In genomic region chr6:143400258-143401059, GRCh38 we compare ENCODE assay signal across 1 cellular context.
TF ChIP-seq lines count a peak whose summit lies in the region.

No MANE protein-coding gene starts in this region.

TF ChIP-seq in GM23338, 12 proteins besides CTCF, POLR2A, EP300 and RAD21 (continued from another document):
- no peak for TF ChIP-seq ZNF462 (CRISPR knock-in tag; IDR thresholded peaks at IDR 0.05)
- TF ChIP-seq POLR2AphosphoS5 (IDR thresholded peaks at IDR 0.05; ENCODE audit: low read depth), result no peak
- no peak for TF ChIP-seq JUNB (IDR thresholded peaks at IDR 0.05; ENCODE audit: unreplicated experiment)
- TF ChIP-seq STAT1 (IDR thresholded peaks at IDR 0.05; ENCODE audit: unreplicated experiment), result no peak
- TF ChIP-seq, protein P1, sequence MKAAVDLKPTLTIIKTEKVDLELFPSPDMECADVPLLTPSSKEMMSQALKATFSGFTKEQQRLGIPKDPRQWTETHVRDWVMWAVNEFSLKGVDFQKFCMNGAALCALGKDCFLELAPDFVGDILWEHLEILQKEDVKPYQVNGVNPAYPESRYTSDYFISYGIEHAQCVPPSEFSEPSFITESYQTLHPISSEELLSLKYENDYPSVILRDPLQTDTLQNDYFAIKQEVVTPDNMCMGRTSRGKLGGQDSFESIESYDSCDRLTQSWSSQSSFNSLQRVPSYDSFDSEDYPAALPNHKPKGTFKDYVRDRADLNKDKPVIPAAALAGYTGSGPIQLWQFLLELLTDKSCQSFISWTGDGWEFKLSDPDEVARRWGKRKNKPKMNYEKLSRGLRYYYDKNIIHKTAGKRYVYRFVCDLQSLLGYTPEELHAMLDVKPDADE (IDR thresholded peaks at IDR 0.05), result no peak
- no peak for TF ChIP-seq CREB1 (CRISPR knock-in tag; IDR thresholded peaks at IDR 0.05; ENCODE audit: low read depth)
- TF ChIP-seq ZNF114 (CRISPR knock-in tag; IDR thresholded peaks at IDR 0.05), result no peak
- TF ChIP-seq, protein P2, sequence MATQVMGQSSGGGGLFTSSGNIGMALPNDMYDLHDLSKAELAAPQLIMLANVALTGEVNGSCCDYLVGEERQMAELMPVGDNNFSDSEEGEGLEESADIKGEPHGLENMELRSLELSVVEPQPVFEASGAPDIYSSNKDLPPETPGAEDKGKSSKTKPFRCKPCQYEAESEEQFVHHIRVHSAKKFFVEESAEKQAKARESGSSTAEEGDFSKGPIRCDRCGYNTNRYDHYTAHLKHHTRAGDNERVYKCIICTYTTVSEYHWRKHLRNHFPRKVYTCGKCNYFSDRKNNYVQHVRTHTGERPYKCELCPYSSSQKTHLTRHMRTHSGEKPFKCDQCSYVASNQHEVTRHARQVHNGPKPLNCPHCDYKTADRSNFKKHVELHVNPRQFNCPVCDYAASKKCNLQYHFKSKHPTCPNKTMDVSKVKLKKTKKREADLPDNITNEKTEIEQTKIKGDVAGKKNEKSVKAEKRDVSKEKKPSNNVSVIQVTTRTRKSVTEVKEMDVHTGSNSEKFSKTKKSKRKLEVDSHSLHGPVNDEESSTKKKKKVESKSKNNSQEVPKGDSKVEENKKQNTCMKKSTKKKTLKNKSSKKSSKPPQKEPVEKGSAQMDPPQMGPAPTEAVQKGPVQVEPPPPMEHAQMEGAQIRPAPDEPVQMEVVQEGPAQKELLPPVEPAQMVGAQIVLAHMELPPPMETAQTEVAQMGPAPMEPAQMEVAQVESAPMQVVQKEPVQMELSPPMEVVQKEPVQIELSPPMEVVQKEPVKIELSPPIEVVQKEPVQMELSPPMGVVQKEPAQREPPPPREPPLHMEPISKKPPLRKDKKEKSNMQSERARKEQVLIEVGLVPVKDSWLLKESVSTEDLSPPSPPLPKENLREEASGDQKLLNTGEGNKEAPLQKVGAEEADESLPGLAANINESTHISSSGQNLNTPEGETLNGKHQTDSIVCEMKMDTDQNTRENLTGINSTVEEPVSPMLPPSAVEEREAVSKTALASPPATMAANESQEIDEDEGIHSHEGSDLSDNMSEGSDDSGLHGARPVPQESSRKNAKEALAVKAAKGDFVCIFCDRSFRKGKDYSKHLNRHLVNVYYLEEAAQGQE (IDR thresholded peaks at IDR 0.05; ENCODE audit: unreplicated experiment), result no peak
- no peak for TF ChIP-seq ZNF331 (CRISPR knock-in tag; IDR thresholded peaks at IDR 0.05; ENCODE audit: low read depth)
- no peak for TF ChIP-seq NANOG (IDR thresholded peaks at IDR 0.05; ENCODE audit: borderline replicate concordance)
